1 cellular context compared by ENCODE assay signal in the genomic region with DNA sequence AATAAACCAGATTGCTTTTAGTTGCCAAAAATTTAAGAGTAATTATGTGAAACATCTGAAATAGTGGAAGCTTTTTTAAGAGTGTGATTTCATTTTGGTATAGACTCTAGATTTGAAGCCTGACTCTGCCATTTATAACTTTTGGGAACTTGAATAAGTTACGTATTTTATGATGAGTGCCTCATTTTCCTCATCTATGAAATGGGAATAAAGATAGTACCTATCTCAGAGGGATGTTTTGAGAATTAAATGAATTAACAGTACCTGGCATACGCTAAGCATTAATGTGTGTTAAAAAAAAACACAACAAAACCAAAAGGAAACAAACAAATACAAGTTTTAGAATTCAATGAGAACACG.
A peak's percentile ranks its signal among the peaks of the same experiment; 100 is the strongest.
TF ChIP-seq lines count a peak whose summit lies in the region.

No MANE protein-coding gene starts in this region.

TF ChIP-seq in K562, 482 proteins besides CTCF, POLR2A, EP300 and RAD21:
- TF ChIP-seq, protein P1, sequence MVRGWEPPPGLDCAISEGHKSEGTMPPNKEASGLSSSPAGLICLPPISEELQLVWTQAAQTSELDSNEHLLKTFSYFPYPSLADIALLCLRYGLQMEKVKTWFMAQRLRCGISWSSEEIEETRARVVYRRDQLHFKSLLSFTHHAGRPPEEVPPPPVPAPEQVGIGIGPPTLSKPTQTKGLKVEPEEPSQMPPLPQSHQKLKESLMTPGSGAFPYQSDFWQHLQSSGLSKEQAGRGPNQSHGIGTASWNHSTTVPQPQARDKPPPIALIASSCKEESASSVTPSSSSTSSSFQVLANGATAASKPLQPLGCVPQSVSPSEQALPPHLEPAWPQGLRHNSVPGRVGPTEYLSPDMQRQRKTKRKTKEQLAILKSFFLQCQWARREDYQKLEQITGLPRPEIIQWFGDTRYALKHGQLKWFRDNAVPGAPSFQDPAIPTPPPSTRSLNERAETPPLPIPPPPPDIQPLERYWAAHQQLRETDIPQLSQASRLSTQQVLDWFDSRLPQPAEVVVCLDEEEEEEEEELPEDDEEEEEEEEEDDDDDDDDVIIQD (CRISPR knock-in tag; IDR thresholded peaks at IDR 0.05) = no peak
- peak; percentile 65 for TF ChIP-seq CHD4 (IDR thresholded peaks at IDR 0.05; ENCODE audit: insufficient read depth, insufficient replicate concordance, low read depth, low read length, poor library complexity, severe bottlenecking)
- peak in 1 of 2 experiments; percentile 58; a peak in 1 of 4 replicates for TF ChIP-seq RCOR1 (IDR thresholded peaks at IDR 0.05; ENCODE audit: borderline replicate concordance in 1 of 2, low read depth in 2 of 2, low read length in 2 of 2)
- TF ChIP-seq ZNF232 (CRISPR knock-in tag; IDR thresholded peaks at IDR 0.05) = no peak
- 0 out of 2 replicates have a peak, but pooled peaks have one; percentile 47 for TF ChIP-seq ZNF717 (CRISPR knock-in tag; IDR thresholded peaks at IDR 0.05)
- TF ChIP-seq ADNP (tag; IDR thresholded peaks at IDR 0.05) = peak; percentile 98
- TF ChIP-seq CREB1 (IDR thresholded peaks at IDR 0.05) = no peak
- no peak for TF ChIP-seq CREB1 (CRISPR knock-in tag; IDR thresholded peaks at IDR 0.05)
- TF ChIP-seq BCL6 (CRISPR knock-in tag; IDR thresholded peaks at IDR 0.05) = no peak
- no peak for TF ChIP-seq MBD2 (IDR thresholded peaks at IDR 0.05; ENCODE audit: borderline replicate concordance, low read depth)
- no peak for TF ChIP-seq BRD9 (IDR thresholded peaks at IDR 0.05; ENCODE audit: low read depth, partially characterized antibody)
- no peak for TF ChIP-seq ZNF79 (CRISPR knock-in tag; IDR thresholded peaks at IDR 0.05; ENCODE audit: low read depth)
- TF ChIP-seq IRF1 (CRISPR knock-in tag; IDR thresholded peaks at IDR 0.05; ENCODE audit: borderline replicate concordance) = no peak
- no peak for TF ChIP-seq E4F1 (CRISPR knock-in tag; IDR thresholded peaks at IDR 0.05; ENCODE audit: borderline replicate concordance)
- no peak for TF ChIP-seq CREBBP (IDR thresholded peaks at IDR 0.05; ENCODE audit: low read depth, low read length)
- no peak for TF ChIP-seq NR1H2 (CRISPR knock-in tag; IDR thresholded peaks at IDR 0.05)
- TF ChIP-seq GTF2A2 (tag; IDR thresholded peaks at IDR 0.05) = no peak
- TF ChIP-seq HDAC3 (IDR thresholded peaks at IDR 0.05; ENCODE audit: borderline replicate concordance, partially characterized antibody) = peak; percentile 24
- TF ChIP-seq CLOCK (CRISPR knock-in tag; IDR thresholded peaks at IDR 0.05; ENCODE audit: borderline replicate concordance) = no peak
- TF ChIP-seq BCOR (IDR thresholded peaks at IDR 0.05) = peak; percentile 94
- peak; percentile 14; the same call in 1 of the 2 replicates for TF ChIP-seq LEF1 (IDR thresholded peaks at IDR 0.05)
- peak; percentile 86; the same call in 1 of the 2 replicates for TF ChIP-seq SMARCA5 (IDR thresholded peaks at IDR 0.05)
- TF ChIP-seq, protein P2, sequence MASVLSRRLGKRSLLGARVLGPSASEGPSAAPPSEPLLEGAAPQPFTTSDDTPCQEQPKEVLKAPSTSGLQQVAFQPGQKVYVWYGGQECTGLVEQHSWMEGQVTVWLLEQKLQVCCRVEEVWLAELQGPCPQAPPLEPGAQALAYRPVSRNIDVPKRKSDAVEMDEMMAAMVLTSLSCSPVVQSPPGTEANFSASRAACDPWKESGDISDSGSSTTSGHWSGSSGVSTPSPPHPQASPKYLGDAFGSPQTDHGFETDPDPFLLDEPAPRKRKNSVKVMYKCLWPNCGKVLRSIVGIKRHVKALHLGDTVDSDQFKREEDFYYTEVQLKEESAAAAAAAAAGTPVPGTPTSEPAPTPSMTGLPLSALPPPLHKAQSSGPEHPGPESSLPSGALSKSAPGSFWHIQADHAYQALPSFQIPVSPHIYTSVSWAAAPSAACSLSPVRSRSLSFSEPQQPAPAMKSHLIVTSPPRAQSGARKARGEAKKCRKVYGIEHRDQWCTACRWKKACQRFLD (CRISPR knock-in tag; IDR thresholded peaks at IDR 0.05) = no peak
- no peak for TF ChIP-seq PHF8 (IDR thresholded peaks at IDR 0.05; ENCODE audit: borderline replicate concordance, low read length)
- TF ChIP-seq ZNF766 (CRISPR knock-in tag; conservative IDR thresholded peaks at IDR 0.05) = no peak
- no peak for TF ChIP-seq CCAR2 (IDR thresholded peaks at IDR 0.05; ENCODE audit: low read depth, low read length)
- TF ChIP-seq KDM1A (IDR thresholded peaks at IDR 0.05) = peak; percentile 34 to 69; a peak in 1 of 4 replicates
- no peak for TF ChIP-seq POU5F1 (IDR thresholded peaks at IDR 0.05; ENCODE audit: borderline replicate concordance, low read depth, low read length, partially characterized antibody)
- no peak for TF ChIP-seq ZNF174 (CRISPR knock-in tag; IDR thresholded peaks at IDR 0.05)
- no peak for TF ChIP-seq MXI1 (IDR thresholded peaks at IDR 0.05; ENCODE audit: low read depth, low read length)
- peak; percentile 98 for TF ChIP-seq RBM25 (IDR thresholded peaks at IDR 0.05; ENCODE audit: low read depth, low read length, severe bottlenecking)
- TF ChIP-seq, protein P3, sequence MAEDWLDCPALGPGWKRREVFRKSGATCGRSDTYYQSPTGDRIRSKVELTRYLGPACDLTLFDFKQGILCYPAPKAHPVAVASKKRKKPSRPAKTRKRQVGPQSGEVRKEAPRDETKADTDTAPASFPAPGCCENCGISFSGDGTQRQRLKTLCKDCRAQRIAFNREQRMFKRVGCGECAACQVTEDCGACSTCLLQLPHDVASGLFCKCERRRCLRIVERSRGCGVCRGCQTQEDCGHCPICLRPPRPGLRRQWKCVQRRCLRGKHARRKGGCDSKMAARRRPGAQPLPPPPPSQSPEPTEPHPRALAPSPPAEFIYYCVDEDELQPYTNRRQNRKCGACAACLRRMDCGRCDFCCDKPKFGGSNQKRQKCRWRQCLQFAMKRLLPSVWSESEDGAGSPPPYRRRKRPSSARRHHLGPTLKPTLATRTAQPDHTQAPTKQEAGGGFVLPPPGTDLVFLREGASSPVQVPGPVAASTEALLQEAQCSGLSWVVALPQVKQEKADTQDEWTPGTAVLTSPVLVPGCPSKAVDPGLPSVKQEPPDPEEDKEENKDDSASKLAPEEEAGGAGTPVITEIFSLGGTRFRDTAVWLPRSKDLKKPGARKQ (CRISPR knock-in tag; IDR thresholded peaks at IDR 0.05) = peak; percentile 89
TF ChIP-seq in K562: peak in this region for 11.
